8 cellular contexts compared by ENCODE assay signal in genomic region chr19:18058208-18059009, GRCh38. TPM values are rescaled to one million over a fixed set of nuclear protein-coding genes. Genes with fewer than 3 reads are reported as not detected.
DNase-seq lines count a peak whose midpoint lies in the region; ATAC-seq and TF ChIP-seq lines count a peak whose summit lies in the region.

No MANE protein-coding gene starts in this region.

- H3K9me2 ChIP-seq in GM23338 (ENCODE audit: insufficient read depth), result no peaks in the 10 kb centered on the region

- POLR2A ChIA-PET in activated B cell treated with CpG ODN at 0.5 μM for 24 hours (lab: Charles Lee), result interaction anchor here (0.6 to 9.3 kb wide), 14 partner anchors 11 to 120 kb away, joined by 3 to 190 read pairs (median 6); partner anchors contain the start of genes ARRDC2 and IL12RB1

- 0 out of 3 replicates have a peak, but pooled peaks cover 2% of the 10 kb centered on the region for H3K4me1 Mint-ChIP-seq in GM23338
- peaks cover 21% of the 10 kb centered on the region for H3K4me1 Mint-ChIP-seq in activated B cell treated with CpG ODN at 0.5 μM for 24 hours

- H3K4me2 ChIP-seq in GM23338, result peak overlapping the region; percentile 82

- no peaks in the 10 kb centered on the region for H3K36me3 ChIP-seq in GM23338 (ENCODE audit: insufficient read depth)

- H3K27me3 ChIP-seq in GM23338 (ENCODE audit: insufficient read depth), result no peaks in the 10 kb centered on the region

- H3F3A ChIP-seq in GM23338 (replicated peaks; ENCODE audit: low read depth), result 0 out of 2 replicates have a peak, but pooled peaks cover 5% of the 10 kb centered on the region

- CTCF ChIA-PET in activated B cell treated with CpG ODN at 0.5 μM for 24 hours (lab: Charles Lee), result interaction anchor here (0.7 to 7.5 kb wide), 10 partner anchors 13 to 120 kb away, joined by 3 to 91 read pairs (median 4); partner anchors contain the start of gene ARRDC2

- no peaks in the 10 kb centered on the region for H3K79me2 ChIP-seq in GM23338 (replicated peaks; ENCODE audit: insufficient read depth)

- H3K4me1 ChIP-seq in GM23338 (ENCODE audit: insufficient read depth), result no peaks in the 10 kb centered on the region

- H2AFZ ChIP-seq in GM23338, result peak overlapping the region; percentile 90

- H3K4me3 Mint-ChIP-seq in GM23338 (peak overlapping the region; percentile 69), activated B cell treated with CpG ODN at 0.5 μM for 24 hours (peak overlapping the region; percentile 58)

- peak overlapping the region; percentile 0; the same call in 1 of the 2 replicates for H3K27ac ChIP-seq in GM23338 (ENCODE audit: low read depth)

- H3K9me3 Mint-ChIP-seq in GM23338 (no peaks in the 10 kb centered on the region), activated B cell treated with CpG ODN at 0.5 μM for 24 hours (no peaks in the 10 kb centered on the region)

- TF ChIP-seq CTCF in AG09319 (IDR thresholded peaks at IDR 0.05; ENCODE audit: low read depth, low read length), result peak; percentile 87
- TF ChIP-seq CTCF in GM23338 (conservative IDR thresholded peaks at IDR 0.05; ENCODE audit: low read depth in 2 of 2), result peak; percentile 89 to 95
- peak; percentile 88 for TF ChIP-seq CTCF in activated B cell treated with CpG ODN at 0.5 μM for 24 hours (IDR thresholded peaks at IDR 0.05)
- peak; percentile 82 for TF ChIP-seq CTCF in cardiac fibroblast (IDR thresholded peaks at IDR 0.05; ENCODE audit: low read depth, low read length)

- DNase-seq in AG09319 (ENCODE audit: extremely low read depth, low read depth) (no peak), GM23338 (ENCODE audit: low spot score) (peak; percentile 96), NCI-H2107 treated with DMSO at 0.1 percent for 48 hours (lab: John Stamatoyannopoulos, UW; ENCODE audit: unreplicated experiment) (peak; percentile 21), activated B cell treated with CpG ODN at 0.5 μM for 24 hours (peak; percentile 81), cardiac fibroblast (ENCODE audit: low read depth in 2 of 2) (peak; percentile 80 to 83), iris pigment epithelial cell (ENCODE audit: low read depth) (peak; percentile 66), smooth muscle cell of the brain vasculature (ENCODE audit: low read depth, low spot score) (peak; percentile 64)

- no peaks in the 10 kb centered on the region for H4K20me1 ChIP-seq in GM23338 (replicated peaks; ENCODE audit: insufficient read depth)

- H3K27me3 Mint-ChIP-seq in GM23338 (ENCODE audit: insufficient read depth, low read depth, poor library complexity) (peaks cover 15% of the 10 kb centered on the region), activated B cell treated with CpG ODN at 0.5 μM for 24 hours (no peaks in the 10 kb centered on the region)

- peak overlapping the region; percentile 85; the same call in 1 of the 2 replicates for H3K27ac Mint-ChIP-seq in GM23338
- H3K27ac Mint-ChIP-seq in activated B cell treated with CpG ODN at 0.5 μM for 24 hours, result peak overlapping the region; percentile 76

- H3K4me3 ChIP-seq in GM23338 (peak overlapping the region; percentile 47), cardiac fibroblast (replicated peaks in 1 of 2; ENCODE audit: low read depth in 2 of 2, low read length in 2 of 2) (peak overlapping the region in 1 of 2 donors; percentile 3)

- ATAC-seq in GM23338, result peak; percentile 79
- ATAC-seq in activated B cell treated with CpG ODN at 0.5 μM for 24 hours (ENCODE audit: low read depth), result peak; percentile 93
- ATAC-seq in HG02588 (IDR thresholded peaks at IDR 0.05; ENCODE audit: unreplicated experiment), result no peak

- H3K36me3 Mint-ChIP-seq in GM23338 (ENCODE audit: low read depth) (no peaks in the 10 kb centered on the region), activated B cell treated with CpG ODN at 0.5 μM for 24 hours (ENCODE audit: low read depth) (peaks cover 9% of the 10 kb centered on the region)

- intact Hi-C loops in activated B cell treated with CpG ODN at 0.5 μM for 24 hours (cut with micrococcal nuclease), result loop anchor here (1.0 to 5.0 kb wide), 10 partner anchors 13 to 194 kb away; partner anchors contain the start of gene PIK3R2

TF ChIP-seq in GM23338, 12 proteins besides CTCF, POLR2A, EP300 and RAD21 (continues in another document):
- TF ChIP-seq ETS1 (IDR thresholded peaks at IDR 0.05) (no peak), EZH2 (IDR thresholded peaks at IDR 0.05; ENCODE audit: low read depth, unreplicated experiment) (no peak), STAT1 (IDR thresholded peaks at IDR 0.05; ENCODE audit: unreplicated experiment) (no peak), ZNF114 (CRISPR knock-in tag; IDR thresholded peaks at IDR 0.05) (no peak), ZNF462 (CRISPR knock-in tag; IDR thresholded peaks at IDR 0.05) (no peak), JUNB (IDR thresholded peaks at IDR 0.05; ENCODE audit: unreplicated experiment) (no peak), POLR2AphosphoS5 (IDR thresholded peaks at IDR 0.05; ENCODE audit: low read depth) (no peak; the same call in 1 of the 2 replicates)

RNA-seq across cellular contexts. Expression of gene IL12RB1, which starts 28.3 kb away (rescaled TPM):
- total RNA-seq in GM23338 (2014; rRNA removed; shearing (Covaris generic)), result not detected in 2 replicates
- polyA plus RNA-seq in GM23338 (2016; fragmentation: Nextera tagmentation; extraction: Ambion mirVana), result not detected in 2 replicates
- 19.9 and 20.9 TPM in 2 replicates for total RNA-seq in activated B cell treated with CpG ODN at 0.5 μM for 24 hours

RNA-seq across cellular contexts. Expression of gene MAST3, which starts 39.2 kb away (rescaled TPM):
- total RNA-seq in GM23338 (2014; rRNA removed; shearing (Covaris generic)), result 8.8 and 9.9 TPM in 2 replicates
- 5.6 and 6.3 TPM in 2 replicates for polyA plus RNA-seq in GM23338 (2016; fragmentation: Nextera tagmentation; extraction: Ambion mirVana)
- 44.3 and 48.6 TPM in 2 replicates for total RNA-seq in activated B cell treated with CpG ODN at 0.5 μM for 24 hours

RNA-seq across cellular contexts. Expression of gene ARRDC2, which starts 50.4 kb away (rescaled TPM):
- 7.1 and 18.7 TPM in 2 replicates for total RNA-seq in GM23338 (2014; rRNA removed; shearing (Covaris generic))
- 2.4 and 3.2 TPM in 2 replicates for polyA plus RNA-seq in GM23338 (2016; fragmentation: Nextera tagmentation; extraction: Ambion mirVana)
- 147 and 168 TPM in 2 replicates for total RNA-seq in activated B cell treated with CpG ODN at 0.5 μM for 24 hours

Comparison
In these comparisons a context has a peak if more than half of its experiments do, and no peak if none do; other contexts are left out.
1. RNA of gene IL12RB1, which starts 28.3 kb away (total RNA-seq): 19.9 to 20.9 TPM in activated B cell treated with CpG ODN at 0.5 μM for 24 hours; not detected in GM23338; every median in the first group is over 10 times any median in the second.
2. Peak in every context shown above with its lines, with median percentiles within 50 percentile points of each other: CTCF ChIP-seq.